In genomic region chr14:81129242-81129641, GRCh38 we compare ENCODE assay signal across 29 cellular contexts.
"Had no signal": no experiment of that assay in that cellular context is flagged by ENCODE, and none has a peak within 500 bp of the region (broad histone marks: within the 10 kb centered on the region; RNA-seq: fewer than 3 reads in every experiment).

No MANE protein-coding gene starts in this region.

- H3K27ac ChIP-seq: PC-9, SJSA1 had no signal

- H3K4me2 ChIP-seq: PC-9, SK-N-SH had no signal

- H3K36me3 ChIP-seq: SJSA1 had no signal

- H3K4me1 ChIP-seq: SJSA1 had no signal

- H3K9ac ChIP-seq: SK-N-SH had no signal

- DNase-seq: MM.1S, MV-4-11, NCI-H1092, NCI-H1105, NCI-H1417 treated with DMSO at 0.1 percent for 48 hours, NCI-H1436 treated with DMSO at 0.1 percent for 48 hours, NCI-H1694 treated with DMSO at 0.1 percent for 48 hours, NCI-H187 treated with DMSO at 0.1 percent for 48 hours, NCI-H2029, NCI-H2081, NCI-H2107, NCI-H2171, NCI-H226, NCI-H446 treated with DMSO at 0.1 percent for 48 hours, NCI-H510A, NCI-H524, NCI-H526, NCI-H69, NCI-H748 treated with DMSO at 0.1 percent for 48 hours, NCI-H82, PC-9, Right ventricle myocardium superior, RPMI8226, SHP77 treated with DMSO at 0.1 percent for 48 hours, SK-N-SH, SW 1271, T-helper 1 cell had no signal

- H3K27me3 ChIP-seq: SJSA1 had no signal

- H3K9me3 ChIP-seq: SJSA1, SK-N-SH had no signal

- H2AFZ ChIP-seq: PC-9 had no signal

- ATAC-seq: Panc1 had no signal

- H3K4me3 ChIP-seq: PC-9, SJSA1 had no signal
